ENCODE assay signal across 24 cellular contexts in the genomic region with DNA sequence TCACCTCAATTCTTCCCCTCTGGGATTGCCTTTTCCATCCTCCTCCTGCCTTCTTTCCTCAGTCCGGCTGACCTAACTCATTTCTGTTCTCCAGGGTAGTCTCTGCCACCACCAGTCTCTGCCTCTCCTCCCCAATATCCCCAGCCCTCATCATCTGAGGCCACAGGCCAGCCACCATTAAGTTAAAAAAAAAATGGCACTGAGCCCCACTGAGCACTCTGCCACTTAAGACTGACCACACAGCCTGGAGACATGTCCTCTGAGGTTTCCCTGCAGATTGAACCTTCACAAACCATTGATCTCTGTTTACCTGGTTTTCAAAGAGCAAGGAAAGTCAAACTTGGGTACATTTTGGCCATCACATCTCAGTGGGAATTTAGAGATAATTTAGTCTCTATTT. TPM values are rescaled to one million over a fixed set of nuclear protein-coding genes. Genes with fewer than 3 reads are reported as not detected.
"Had no signal": no experiment of that assay in that cellular context is flagged by ENCODE, and none has a peak within 500 bp of the region (broad histone marks: within the 10 kb centered on the region; RNA-seq: fewer than 3 reads in every experiment).

No MANE protein-coding gene starts in this region.

- H3K27ac ChIP-seq: dorsolateral prefrontal cortex, lower lobe of right lung, parathyroid adenoma, prostate gland, stomach had no signal

- H3K27me3 ChIP-seq: dorsolateral prefrontal cortex, heart right ventricle, stomach had no signal

- DNase-seq: cortex of kidney; dorsolateral prefrontal cortex; effector CD8-positive, alpha-beta T cell; heart right ventricle; hypothalamus; lower lobe of right lung; midbrain; occipital lobe; retina; stimulated activated CD4-positive, alpha-beta T cell treated with anti-CD3 and anti-CD28 coated beads, Interleukin-2, amount 100 ng/mL, for 24 hours; stimulated activated naive CD4-positive, alpha-beta T cell; stomach had no signal

- H3K79me2 ChIP-seq: parathyroid adenoma had no signal

- H3K4me3 ChIP-seq: dorsolateral prefrontal cortex, heart right ventricle, lower lobe of right lung, prostate gland, stomach had no signal

- H3K27ac Mint-ChIP-seq: memory B cell; natural killer cell treated with Interleukin-12 subunit alpha and Interleukin-12 subunit beta and Interleukin-15 and Interleukin-18, amount 100 ng/mL, for 72 hours had no signal

- H3K4me3 Mint-ChIP-seq: memory B cell; natural killer cell treated with Interleukin-12 subunit alpha and Interleukin-12 subunit beta and Interleukin-15 and Interleukin-18, amount 100 ng/mL, for 72 hours had no signal

- H3K36me3 ChIP-seq: lower lobe of right lung, prostate gland had no signal

- H3K9me3 ChIP-seq: heart right ventricle, lower lobe of right lung, prostate gland, stomach had no signal

- H3K9me3 Mint-ChIP-seq: natural killer cell treated with Interleukin-12 subunit alpha and Interleukin-12 subunit beta and Interleukin-15 and Interleukin-18, amount 100 ng/mL, for 72 hours had no signal

- ATAC-seq: lower lobe of right lung; natural killer cell treated with Interleukin-12 subunit alpha and Interleukin-12 subunit beta and Interleukin-15 and Interleukin-18, amount 100 ng/mL, for 72 hours; sciatic nerve had no signal

- H3K36me3 Mint-ChIP-seq: memory B cell; natural killer cell treated with Interleukin-12 subunit alpha and Interleukin-12 subunit beta and Interleukin-15 and Interleukin-18, amount 100 ng/mL, for 72 hours had no signal

- H3K4me1 ChIP-seq: lower lobe of right lung, parathyroid adenoma, prostate gland had no signal

- H3K9ac ChIP-seq: parathyroid adenoma had no signal

- H2AFZ ChIP-seq: parathyroid adenoma had no signal

RNA-seq across cellular contexts. Expression of a gene that starts 13.6 kb away (rescaled TPM):
- total RNA-seq: natural killer cell treated with Interleukin-12 subunit alpha and Interleukin-12 subunit beta and Interleukin-15 and Interleukin-18, amount 100 ng/mL, for 72 hours had no signal

RNA-seq across cellular contexts. Expression of a gene that starts 54.8 kb away (rescaled TPM):
- total RNA-seq: chondrocyte; dorsolateral prefrontal cortex; fibroblast of lung; frontal cortex; heart right ventricle; lower lobe of right lung; natural killer cell treated with Interleukin-12 subunit alpha and Interleukin-12 subunit beta and Interleukin-15 and Interleukin-18, amount 100 ng/mL, for 72 hours; occipital lobe; sciatic nerve; stomach; urinary bladder had no signal
- polyA plus RNA-seq: esophagus, fibroblast of lung, heart right ventricle, stomach, urinary bladder had no signal

RNA-seq across cellular contexts. Expression of a gene that starts 59.8 kb away (rescaled TPM):
- total RNA-seq: chondrocyte; fibroblast of lung; frontal cortex; left lobe of liver; lower lobe of right lung; natural killer cell treated with Interleukin-12 subunit alpha and Interleukin-12 subunit beta and Interleukin-15 and Interleukin-18, amount 100 ng/mL, for 72 hours; occipital lobe; sciatic nerve; skeletal muscle tissue; stomach; urinary bladder had no signal
- polyA plus RNA-seq: esophagus, fibroblast of lung, heart right ventricle, stomach, urinary bladder had no signal
